1 cellular context compared by ENCODE assay signal in genomic region chr11:69640995-69641581, GRCh38.
A peak's percentile ranks its signal among the peaks of the same experiment; 100 is the strongest.
TF ChIP-seq lines count a peak whose summit lies in the region.

Gene CCND1, plus strand, starts transcription at chr11:69641156. Its CDS starts 158 bp downstream, at chr11:69641314.

TF ChIP-seq in HepG2, 621 proteins besides CTCF, POLR2A, EP300 and RAD21 (continued from another document and continues in another):
- 0 out of 2 replicates have a peak, but pooled peaks have one; percentile 27 for TF ChIP-seq TFDP1 (CRISPR knock-in tag; IDR thresholded peaks at IDR 0.05; ENCODE audit: borderline replicate concordance)
- no peak for TF ChIP-seq SNRNP70 (IDR thresholded peaks at IDR 0.05; ENCODE audit: low read depth, low read length)
- no peak for TF ChIP-seq ZC3H4 (CRISPR knock-in tag; IDR thresholded peaks at IDR 0.05; ENCODE audit: borderline replicate concordance)
- no peak for TF ChIP-seq ZNF572 (CRISPR knock-in tag; IDR thresholded peaks at IDR 0.05)
- peak in 1 of 2 experiments; percentile 60; a peak in 1 of 4 replicates for TF ChIP-seq ATF4 (CRISPR knock-in tag; IDR thresholded peaks at IDR 0.05)
- no peak for TF ChIP-seq JUN (CRISPR knock-in tag; IDR thresholded peaks at IDR 0.05)
- TF ChIP-seq, protein P1, sequence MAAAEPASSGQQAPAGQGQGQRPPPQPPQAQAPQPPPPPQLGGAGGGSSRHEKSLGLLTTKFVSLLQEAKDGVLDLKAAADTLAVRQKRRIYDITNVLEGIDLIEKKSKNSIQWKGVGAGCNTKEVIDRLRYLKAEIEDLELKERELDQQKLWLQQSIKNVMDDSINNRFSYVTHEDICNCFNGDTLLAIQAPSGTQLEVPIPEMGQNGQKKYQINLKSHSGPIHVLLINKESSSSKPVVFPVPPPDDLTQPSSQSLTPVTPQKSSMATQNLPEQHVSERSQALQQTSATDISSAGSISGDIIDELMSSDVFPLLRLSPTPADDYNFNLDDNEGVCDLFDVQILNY (CRISPR knock-in tag; conservative IDR thresholded peaks at IDR 0.05) = no peak
- TF ChIP-seq, protein P2, sequence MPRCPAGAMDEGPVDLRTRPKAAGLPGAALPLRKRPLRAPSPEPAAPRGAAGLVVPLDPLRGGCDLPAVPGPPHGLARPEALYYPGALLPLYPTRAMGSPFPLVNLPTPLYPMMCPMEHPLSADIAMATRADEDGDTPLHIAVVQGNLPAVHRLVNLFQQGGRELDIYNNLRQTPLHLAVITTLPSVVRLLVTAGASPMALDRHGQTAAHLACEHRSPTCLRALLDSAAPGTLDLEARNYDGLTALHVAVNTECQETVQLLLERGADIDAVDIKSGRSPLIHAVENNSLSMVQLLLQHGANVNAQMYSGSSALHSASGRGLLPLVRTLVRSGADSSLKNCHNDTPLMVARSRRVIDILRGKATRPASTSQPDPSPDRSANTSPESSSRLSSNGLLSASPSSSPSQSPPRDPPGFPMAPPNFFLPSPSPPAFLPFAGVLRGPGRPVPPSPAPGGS (CRISPR knock-in tag; IDR thresholded peaks at IDR 0.05) = no peak
- no peak for TF ChIP-seq MTF1 (CRISPR knock-in tag; IDR thresholded peaks at IDR 0.05)
- no peak for TF ChIP-seq TBX3 (IDR thresholded peaks at IDR 0.05; ENCODE audit: borderline replicate concordance)
- TF ChIP-seq PPARG (CRISPR knock-in tag; conservative IDR thresholded peaks at IDR 0.05) = peak; percentile 51; the same call in 1 of the 2 replicates
- TF ChIP-seq RBAK (CRISPR knock-in tag; IDR thresholded peaks at IDR 0.05) = no peak
- TF ChIP-seq MYC (CRISPR knock-in tag; IDR thresholded peaks at IDR 0.05; ENCODE audit: borderline replicate concordance) = peak; percentile 71; the same call in 1 of the 2 replicates
- no peak for TF ChIP-seq ZBTB8A (CRISPR knock-in tag; IDR thresholded peaks at IDR 0.05; ENCODE audit: borderline replicate concordance, low read depth)
- TF ChIP-seq, protein P3, sequence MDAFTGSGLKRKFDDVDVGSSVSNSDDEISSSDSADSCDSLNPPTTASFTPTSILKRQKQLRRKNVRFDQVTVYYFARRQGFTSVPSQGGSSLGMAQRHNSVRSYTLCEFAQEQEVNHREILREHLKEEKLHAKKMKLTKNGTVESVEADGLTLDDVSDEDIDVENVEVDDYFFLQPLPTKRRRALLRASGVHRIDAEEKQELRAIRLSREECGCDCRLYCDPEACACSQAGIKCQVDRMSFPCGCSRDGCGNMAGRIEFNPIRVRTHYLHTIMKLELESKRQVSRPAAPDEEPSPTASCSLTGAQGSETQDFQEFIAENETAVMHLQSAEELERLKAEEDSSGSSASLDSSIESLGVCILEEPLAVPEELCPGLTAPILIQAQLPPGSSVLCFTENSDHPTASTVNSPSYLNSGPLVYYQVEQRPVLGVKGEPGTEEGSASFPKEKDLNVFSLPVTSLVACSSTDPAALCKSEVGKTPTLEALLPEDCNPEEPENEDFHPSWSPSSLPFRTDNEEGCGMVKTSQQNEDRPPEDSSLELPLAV (CRISPR knock-in tag; conservative IDR thresholded peaks at IDR 0.05; ENCODE audit: low read depth) = no peak; the same call in 1 of the 2 replicates
- no peak for TF ChIP-seq SYNCRIP (IDR thresholded peaks at IDR 0.05; ENCODE audit: insufficient read depth, low read depth, low read length)
- TF ChIP-seq, protein P4, sequence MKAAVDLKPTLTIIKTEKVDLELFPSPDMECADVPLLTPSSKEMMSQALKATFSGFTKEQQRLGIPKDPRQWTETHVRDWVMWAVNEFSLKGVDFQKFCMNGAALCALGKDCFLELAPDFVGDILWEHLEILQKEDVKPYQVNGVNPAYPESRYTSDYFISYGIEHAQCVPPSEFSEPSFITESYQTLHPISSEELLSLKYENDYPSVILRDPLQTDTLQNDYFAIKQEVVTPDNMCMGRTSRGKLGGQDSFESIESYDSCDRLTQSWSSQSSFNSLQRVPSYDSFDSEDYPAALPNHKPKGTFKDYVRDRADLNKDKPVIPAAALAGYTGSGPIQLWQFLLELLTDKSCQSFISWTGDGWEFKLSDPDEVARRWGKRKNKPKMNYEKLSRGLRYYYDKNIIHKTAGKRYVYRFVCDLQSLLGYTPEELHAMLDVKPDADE (CRISPR knock-in tag; IDR thresholded peaks at IDR 0.05) = peak; percentile 67; the same call in 1 of the 2 replicates
- peak; percentile 91 for TF ChIP-seq SALL1 (CRISPR knock-in tag; IDR thresholded peaks at IDR 0.05)
- no peak for TF ChIP-seq ZNF510 (CRISPR knock-in tag; IDR thresholded peaks at IDR 0.05; ENCODE audit: low read depth)
- TF ChIP-seq PRMT3 (CRISPR knock-in tag; IDR thresholded peaks at IDR 0.05; ENCODE audit: borderline replicate concordance, low read depth) = no peak
- no peak for TF ChIP-seq ZNF678 (CRISPR knock-in tag; IDR thresholded peaks at IDR 0.05)
- no peak for TF ChIP-seq ZNF3 (CRISPR knock-in tag; IDR thresholded peaks at IDR 0.05)
- peak; percentile 63; the same call in 1 of the 2 replicates for TF ChIP-seq POGK (CRISPR knock-in tag; conservative IDR thresholded peaks at IDR 0.05)
- TF ChIP-seq ZNF775 (CRISPR knock-in tag; IDR thresholded peaks at IDR 0.05; ENCODE audit: borderline replicate concordance) = no peak
- TF ChIP-seq ZBTB7A (CRISPR knock-in tag; IDR thresholded peaks at IDR 0.05) = 0 out of 2 replicates have a peak, but pooled peaks have one; percentile 54
- TF ChIP-seq GZF1 (CRISPR knock-in tag; IDR thresholded peaks at IDR 0.05) = peak; percentile 15; the same call in 1 of the 2 replicates
- no peak for TF ChIP-seq ZBTB3 (CRISPR knock-in tag; IDR thresholded peaks at IDR 0.05; ENCODE audit: borderline replicate concordance, low read depth)
- no peak for TF ChIP-seq ZNF10 (CRISPR knock-in tag; IDR thresholded peaks at IDR 0.05; ENCODE audit: borderline replicate concordance, low read depth)
- TF ChIP-seq, protein P5, sequence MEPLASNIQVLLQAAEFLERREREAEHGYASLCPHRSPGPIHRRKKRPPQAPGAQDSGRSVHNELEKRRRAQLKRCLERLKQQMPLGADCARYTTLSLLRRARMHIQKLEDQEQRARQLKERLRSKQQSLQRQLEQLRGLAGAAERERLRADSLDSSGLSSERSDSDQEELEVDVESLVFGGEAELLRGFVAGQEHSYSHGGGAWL (CRISPR knock-in tag; IDR thresholded peaks at IDR 0.05) = peak; percentile 48; the same call in 1 of the 2 replicates
- TF ChIP-seq RNF219 (CRISPR knock-in tag; IDR thresholded peaks at IDR 0.05) = 0 out of 2 replicates have a peak, but pooled peaks have one; percentile 39
- peak; percentile 40 for TF ChIP-seq ZNF263 (CRISPR knock-in tag; IDR thresholded peaks at IDR 0.05)
- TF ChIP-seq ZNF550 (CRISPR knock-in tag; IDR thresholded peaks at IDR 0.05; ENCODE audit: borderline replicate concordance) = no peak
- 0 out of 2 replicates have a peak, but pooled peaks have one; percentile 10 for TF ChIP-seq MIER2 (CRISPR knock-in tag; IDR thresholded peaks at IDR 0.05)
- TF ChIP-seq NFIC (IDR thresholded peaks at IDR 0.05; ENCODE audit: low read length) = no peak
- TF ChIP-seq ZNF138 (CRISPR knock-in tag; IDR thresholded peaks at IDR 0.05; ENCODE audit: low read depth) = no peak
- no peak for TF ChIP-seq NFRKB (IDR thresholded peaks at IDR 0.05)
- no peak for TF ChIP-seq NCOA5 (CRISPR knock-in tag; IDR thresholded peaks at IDR 0.05)
- TF ChIP-seq, protein P6, sequence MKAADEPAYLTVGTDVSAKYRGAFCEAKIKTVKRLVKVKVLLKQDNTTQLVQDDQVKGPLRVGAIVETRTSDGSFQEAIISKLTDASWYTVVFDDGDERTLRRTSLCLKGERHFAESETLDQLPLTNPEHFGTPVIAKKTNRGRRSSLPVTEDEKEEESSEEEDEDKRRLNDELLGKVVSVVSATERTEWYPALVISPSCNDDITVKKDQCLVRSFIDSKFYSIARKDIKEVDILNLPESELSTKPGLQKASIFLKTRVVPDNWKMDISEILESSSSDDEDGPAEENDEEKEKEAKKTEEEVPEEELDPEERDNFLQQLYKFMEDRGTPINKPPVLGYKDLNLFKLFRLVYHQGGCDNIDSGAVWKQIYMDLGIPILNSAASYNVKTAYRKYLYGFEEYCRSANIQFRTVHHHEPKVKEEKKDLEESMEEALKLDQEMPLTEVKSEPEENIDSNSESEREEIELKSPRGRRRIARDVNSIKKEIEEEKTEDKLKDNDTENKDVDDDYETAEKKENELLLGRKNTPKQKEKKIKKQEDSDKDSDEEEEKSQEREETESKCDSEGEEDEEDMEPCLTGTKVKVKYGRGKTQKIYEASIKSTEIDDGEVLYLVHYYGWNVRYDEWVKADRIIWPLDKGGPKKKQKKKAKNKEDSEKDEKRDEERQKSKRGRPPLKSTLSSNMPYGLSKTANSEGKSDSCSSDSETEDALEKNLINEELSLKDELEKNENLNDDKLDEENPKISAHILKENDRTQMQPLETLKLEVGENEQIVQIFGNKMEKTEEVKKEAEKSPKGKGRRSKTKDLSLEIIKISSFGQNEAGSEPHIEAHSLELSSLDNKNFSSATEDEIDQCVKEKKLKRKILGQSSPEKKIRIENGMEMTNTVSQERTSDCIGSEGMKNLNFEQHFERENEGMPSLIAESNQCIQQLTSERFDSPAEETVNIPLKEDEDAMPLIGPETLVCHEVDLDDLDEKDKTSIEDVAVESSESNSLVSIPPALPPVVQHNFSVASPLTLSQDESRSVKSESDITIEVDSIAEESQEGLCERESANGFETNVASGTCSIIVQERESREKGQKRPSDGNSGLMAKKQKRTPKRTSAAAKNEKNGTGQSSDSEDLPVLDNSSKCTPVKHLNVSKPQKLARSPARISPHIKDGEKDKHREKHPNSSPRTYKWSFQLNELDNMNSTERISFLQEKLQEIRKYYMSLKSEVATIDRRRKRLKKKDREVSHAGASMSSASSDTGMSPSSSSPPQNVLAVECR (CRISPR knock-in tag; IDR thresholded peaks at IDR 0.05; ENCODE audit: borderline replicate concordance) = peak; percentile 81; the same call in 1 of the 2 replicates
- TF ChIP-seq NR3C1 (CRISPR knock-in tag; IDR thresholded peaks at IDR 0.05) = no peak
- TF ChIP-seq SUZ12 (IDR thresholded peaks at IDR 0.05; ENCODE audit: low read depth, low read length) = no peak
- TF ChIP-seq ZNF543 (CRISPR knock-in tag; IDR thresholded peaks at IDR 0.05) = no peak
- no peak for TF ChIP-seq GTF3A (CRISPR knock-in tag; conservative IDR thresholded peaks at IDR 0.05)
- TF ChIP-seq JARID2 (CRISPR knock-in tag; IDR thresholded peaks at IDR 0.05; ENCODE audit: insufficient replicate concordance) = no peak
- peak; percentile 79; the same call in 1 of the 2 replicates for TF ChIP-seq GATA4 (IDR thresholded peaks at IDR 0.05; ENCODE audit: borderline replicate concordance, low read depth)
- no peak for TF ChIP-seq ZNF570 (CRISPR knock-in tag; IDR thresholded peaks at IDR 0.05; ENCODE audit: borderline replicate concordance)
- TF ChIP-seq GATAD1 (CRISPR knock-in tag; IDR thresholded peaks at IDR 0.05) = no peak
- TF ChIP-seq MTA3 (CRISPR knock-in tag; IDR thresholded peaks at IDR 0.05) = no peak
- TF ChIP-seq RFXANK (CRISPR knock-in tag; IDR thresholded peaks at IDR 0.05) = peak; percentile 98
- no peak for TF ChIP-seq ZNF567 (CRISPR knock-in tag; IDR thresholded peaks at IDR 0.05; ENCODE audit: borderline replicate concordance)
- TF ChIP-seq, protein P7, sequence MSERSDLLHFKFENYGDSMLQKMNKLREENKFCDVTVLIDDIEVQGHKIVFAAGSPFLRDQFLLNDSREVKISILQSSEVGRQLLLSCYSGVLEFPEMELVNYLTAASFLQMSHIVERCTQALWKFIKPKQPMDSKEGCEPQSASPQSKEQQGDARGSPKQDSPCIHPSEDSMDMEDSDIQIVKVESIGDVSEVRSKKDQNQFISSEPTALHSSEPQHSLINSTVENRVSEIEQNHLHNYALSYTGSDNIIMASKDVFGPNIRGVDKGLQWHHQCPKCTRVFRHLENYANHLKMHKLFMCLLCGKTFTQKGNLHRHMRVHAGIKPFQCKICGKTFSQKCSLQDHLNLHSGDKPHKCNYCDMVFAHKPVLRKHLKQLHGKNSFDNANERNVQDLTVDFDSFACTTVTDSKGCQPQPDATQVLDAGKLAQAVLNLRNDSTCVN (CRISPR knock-in tag; IDR thresholded peaks at IDR 0.05; ENCODE audit: borderline replicate concordance) = no peak
